30 cellular contexts compared by ENCODE assay signal in the genomic region with DNA sequence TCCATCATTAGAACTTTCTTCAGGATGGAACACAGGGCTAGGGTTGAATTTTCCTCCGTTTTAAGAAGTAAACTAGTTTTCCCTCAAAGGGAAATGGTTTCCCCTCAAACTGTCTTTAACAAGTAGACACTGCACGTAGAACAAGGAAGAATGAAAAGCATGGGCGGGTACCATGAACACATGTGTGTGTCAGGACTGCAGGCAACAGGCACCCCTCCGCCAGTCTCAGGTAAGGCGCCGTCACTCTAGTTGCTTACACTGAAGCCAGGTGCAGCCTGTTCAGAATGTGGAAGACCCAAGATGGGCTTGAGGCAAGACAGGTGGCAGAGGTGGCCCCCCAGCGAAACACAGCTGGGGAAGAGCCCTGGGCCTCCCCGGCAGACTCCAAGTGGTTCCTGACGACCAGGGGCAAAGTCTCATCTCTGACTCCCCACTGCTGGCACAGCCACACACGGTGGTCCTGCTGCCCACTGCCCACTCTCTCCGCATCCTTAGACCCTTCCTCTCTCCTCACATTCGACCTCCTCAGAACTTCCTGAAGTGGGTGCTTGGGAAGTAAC. TPM values are rescaled to one million over a fixed set of nuclear protein-coding genes. Genes with fewer than 3 reads are reported as not detected.
DNase-seq lines count a peak whose midpoint lies in the region; ATAC-seq, FAIRE-seq and TF ChIP-seq lines count a peak whose summit lies in the region.
"Had no signal": no experiment of that assay in that cellular context is flagged by ENCODE, and none has a peak within 500 bp of the region (broad histone marks: within the 10 kb centered on the region; RNA-seq: fewer than 3 reads in every experiment).

No MANE protein-coding gene starts in this region.

- peaks cover 0 to 15% of the 10 kb centered on the region in 2 experiments; a peak in 1 of 4 replicates for H3K79me2 ChIP-seq in H1 (ENCODE audit: control insufficient read depth in 1 of 2, insufficient read depth in 2 of 2, low read length in 2 of 2)

- no peak overlapping the region for H4K5ac ChIP-seq in H1 (ENCODE audit: insufficient read length, low read depth, low read length)

- no peak overlapping the region for H2BK5ac ChIP-seq in H1 (ENCODE audit: low read depth, low read length)

- DNase-seq in activated naive CD8-positive, alpha-beta T cell treated with anti-CD3 and anti-CD28 coated beads, Interleukin-2, amount 50 U/mL, for 24 hours: no peak
- DNase-seq in NCI-H69 (lab: John Stamatoyannopoulos, UW) (peak; percentile 32), H1 (ENCODE audit: low read depth in 1 of 2, low spot score in 2 of 2) (no peak), tibial artery (no peak), DMS153 treated with DMSO at 0.1 percent for 48 hours (lab: John Stamatoyannopoulos, UW; ENCODE audit: unreplicated experiment) (no peak), HUDEP-2 (lab: John Stamatoyannopoulos, UW; ENCODE audit: unreplicated experiment in 76 of 76) (no peak), WERI-Rb-1 (no peak)
- DNase-seq: activated CD4-positive, alpha-beta T cell treated with anti-CD3 and anti-CD28 coated beads, Interleukin-2, amount 50 U/mL, for 4 hours; activated naive CD4-positive, alpha-beta T cell; activated T-cell treated with anti-CD3 and anti-CD28 coated beads, Interleukin-2, amount 50 U/mL, for 72 hours; foreskin melanocyte; kidney glomerular epithelial cell; NCI-H2029 treated with DMSO at 0.1 percent for 48 hours; NCI-H345; nephron progenitor cell; ovary; T-helper 1 cell; upper lobe of left lung had no signal

- TF ChIP-seq CTCF in H1 (IDR thresholded peaks at IDR 0.05; ENCODE audit: control extremely low read depth in 1 of 3, insufficient read depth in 1 of 3, low read depth in 1 of 3, low read length in 3 of 3): no peak
- TF ChIP-seq CTCF in tibial artery (IDR thresholded peaks at IDR 0.05): no peak
- no peak for TF ChIP-seq CTCF in WERI-Rb-1 (IDR thresholded peaks at IDR 0.05; ENCODE audit: low read depth, low read length)

- CTCF ChIA-PET in H1 (lab: Charles Lee; ENCODE audit: partially characterized antibody): no interaction called here

- H3K4me1 ChIP-seq in H1 (replicated peaks in 1 of 4; ENCODE audit: control insufficient read depth in 3 of 4, insufficient read depth in 4 of 4, low read length in 3 of 4) (peaks cover 0 to 18% (median 15%) of the 10 kb centered on the region in 4 experiments; a peak in 6 of 7 replicates), tibial artery (peaks cover 0 to 75% (median 67%) of the 10 kb centered on the region in 4 donors)

- H3K18ac ChIP-seq in H1 (ENCODE audit: extremely low read depth, low read length): no peak overlapping the region

- WGBS in H1 (ENCODE audit: extremely low coverage in 1 of 2, insufficient coverage in 1 of 2, insufficient read length in 1 of 2, insufficient replicate concordance in 2 of 2, low coverage in 1 of 2, low lambda C conversion rate in 2 of 2, missing lambda C conversion rate in 1 of 2), 2 experiments: 84% methylated on average over 12 of the region's 12 CpGs; no CpG with 5 or more reads in 1 of the 2 experiments

- no peak overlapping the region for H4K8ac ChIP-seq in H1 (ENCODE audit: extremely low read depth, insufficient read depth, low read length)

- H3K36me3 Mint-ChIP-seq in activated naive CD8-positive, alpha-beta T cell: no peaks in the 10 kb centered on the region
- H3K36me3 Mint-ChIP-seq in activated naive CD8-positive, alpha-beta T cell treated with anti-CD3 and anti-CD28 coated beads, Interleukin-2, amount 50 U/mL, for 24 hours (ENCODE audit: low read depth): no peaks in the 10 kb centered on the region
- H3K36me3 Mint-ChIP-seq: brain had no signal

- H2BK15ac ChIP-seq in H1 (ENCODE audit: low read length): no peak overlapping the region

- peaks cover 5 to 18% of the 10 kb centered on the region in 2 experiments for H4K20me1 ChIP-seq in H1 (replicated peaks in 1 of 2; ENCODE audit: control insufficient read depth in 1 of 2, insufficient read depth in 2 of 2, low read length in 2 of 2)

- no peak overlapping the region for H3K27ac ChIP-seq in H1 (ENCODE audit: low read depth, low read length)
- peak overlapping the region; percentile 35 to 48 for H3K27ac ChIP-seq in tibial artery
- H3K27ac ChIP-seq in WERI-Rb-1: no peak overlapping the region
- H3K27ac ChIP-seq: heart right ventricle, ovary, skin epidermis, upper lobe of left lung had no signal

- TF ChIP-seq EP300 in H1 (IDR thresholded peaks at IDR 0.05; ENCODE audit: borderline replicate concordance in 1 of 2, low read depth in 2 of 2, low read length in 2 of 2): no peak

- H3K9me3 Mint-ChIP-seq in activated naive CD8-positive, alpha-beta T cell (ENCODE audit: low read depth): no peaks in the 10 kb centered on the region
- H3K9me3 Mint-ChIP-seq in activated naive CD8-positive, alpha-beta T cell treated with anti-CD3 and anti-CD28 coated beads, Interleukin-2, amount 50 U/mL, for 24 hours: no peaks in the 10 kb centered on the region
- H3K9me3 Mint-ChIP-seq: activated T-cell treated with anti-CD3 and anti-CD28 coated beads, Interleukin-2, amount 50 U/mL, for 72 hours; brain; CD8-positive, alpha-beta T cell; nephron progenitor cell had no signal

- peaks cover 15% of the 10 kb centered on the region for H3K79me1 ChIP-seq in H1 (ENCODE audit: low read depth, low read length)

- no peak overlapping the region for H3K23ac ChIP-seq in H1 (ENCODE audit: insufficient read length)

- H2BK120ac ChIP-seq in H1 (replicated peaks; ENCODE audit: low read depth, low read length): no peak overlapping the region

- TF ChIP-seq RAD21 in H1 (IDR thresholded peaks at IDR 0.05 in 1 of 2, conservative IDR thresholded peaks at IDR 0.05 in 1 of 2; ENCODE audit: low read depth in 2 of 2, low read length in 2 of 2): no peak

- H4K91ac ChIP-seq in H1 (replicated peaks; ENCODE audit: insufficient read length, low read length): peak overlapping the region; percentile 66

- H3K14ac ChIP-seq in H1 (ENCODE audit: insufficient read length): no peak overlapping the region

- H3K9me3 ChIP-seq in H1 (ENCODE audit: insufficient read depth in 2 of 2, low read depth in 1 of 2, low read length in 1 of 2) (no peaks in the 10 kb centered on the region), tibial artery (no peaks in the 10 kb centered on the region), WERI-Rb-1 (ENCODE audit: severe bottlenecking) (no peaks in the 10 kb centered on the region)
- H3K9me3 ChIP-seq: heart right ventricle, ovary, upper lobe of left lung had no signal

- H3K4me3 Mint-ChIP-seq in activated naive CD8-positive, alpha-beta T cell: no peak overlapping the region
- no peak overlapping the region for H3K4me3 Mint-ChIP-seq in activated naive CD8-positive, alpha-beta T cell treated with anti-CD3 and anti-CD28 coated beads, Interleukin-2, amount 50 U/mL, for 24 hours
- H3K4me3 Mint-ChIP-seq: activated T-cell treated with anti-CD3 and anti-CD28 coated beads, Interleukin-2, amount 50 U/mL, for 72 hours; brain; CD8-positive, alpha-beta T cell; nephron progenitor cell had no signal

- H2AK5ac ChIP-seq in H1 (ENCODE audit: low read depth, low read length): no peak overlapping the region

- no peak overlapping the region for H3K9ac ChIP-seq in H1 (replicated peaks in 1 of 4; ENCODE audit: extremely low read depth in 1 of 4, low read depth in 3 of 4, low read length in 3 of 4)

- no peak for TF ChIP-seq POLR2A in H1 (IDR thresholded peaks at IDR 0.05; ENCODE audit: control extremely low read depth in 1 of 2, low read depth in 2 of 2, low read length in 2 of 2)

- no peaks in the 10 kb centered on the region for H3K27me3 ChIP-seq in H1 (replicated peaks in 1 of 4; ENCODE audit: control insufficient read depth in 3 of 4, extremely low read depth in 1 of 4, insufficient read depth in 3 of 4, low read length in 3 of 4)
- H3K27me3 ChIP-seq in tibial artery: no peaks in the 10 kb centered on the region
- no peaks in the 10 kb centered on the region for H3K27me3 ChIP-seq in WERI-Rb-1 (ENCODE audit: insufficient read depth, low read depth, severe bottlenecking)
- H3K27me3 ChIP-seq: dorsolateral prefrontal cortex, heart right ventricle, ovary, upper lobe of left lung had no signal

- H3K4me1 Mint-ChIP-seq in activated naive CD8-positive, alpha-beta T cell (ENCODE audit: low read depth): peaks cover 54% of the 10 kb centered on the region
- peaks cover 53% of the 10 kb centered on the region for H3K4me1 Mint-ChIP-seq in activated naive CD8-positive, alpha-beta T cell treated with anti-CD3 and anti-CD28 coated beads, Interleukin-2, amount 50 U/mL, for 24 hours

- H3K4me3 ChIP-seq in H1 (ENCODE audit: extremely low read depth in 1 of 4, insufficient read depth in 2 of 4, low read depth in 3 of 4, low read length in 4 of 4) (no peak overlapping the region), tibial artery (no peak overlapping the region), WERI-Rb-1 (ENCODE audit: low read depth, low read length) (no peak overlapping the region)
- H3K4me3 ChIP-seq: dorsolateral prefrontal cortex, GM12878, heart right ventricle, lung, ovary, skin epidermis, upper lobe of left lung had no signal

- H3K36me3 ChIP-seq in H1 (ENCODE audit: control insufficient read depth in 2 of 4, insufficient read depth in 4 of 4, low read length in 3 of 4) (no peaks in the 10 kb centered on the region), tibial artery (no peaks in the 10 kb centered on the region), WERI-Rb-1 (no peaks in the 10 kb centered on the region)
- H3K36me3 ChIP-seq: ovary, upper lobe of left lung had no signal

- H3K4ac ChIP-seq in H1 (replicated peaks; ENCODE audit: insufficient read length, low read depth, low read length): no peak overlapping the region

- H3K23me2 ChIP-seq in H1 (ENCODE audit: low read depth, low read length): no peaks in the 10 kb centered on the region

- no peak for FAIRE-seq in H1 (lab: Jason Lieb, UNC)
- FAIRE-seq: A204.1, GM12878, GM19239, H54 had no signal

- H3K4me2 ChIP-seq in H1 (ENCODE audit: insufficient read depth in 1 of 2, low read depth in 2 of 2, low read length in 2 of 2): no peak overlapping the region

- ATAC-seq in activated naive CD8-positive, alpha-beta T cell treated with anti-CD3 and anti-CD28 coated beads, Interleukin-2, amount 50 U/mL, for 24 hours: no peak
- ATAC-seq: activated CD4-positive, CD25-positive, alpha-beta regulatory T cell treated with anti-CD3 and anti-CD28 coated beads, Interleukin-2, amount 50 U/mL, for 24 hours; activated T-cell treated with anti-CD3 and anti-CD28 coated beads, Interleukin-2, amount 50 U/mL, for 72 hours; heart right ventricle had no signal

- intact Hi-C loops in tibial artery (cut with DNase I; ENCODE audit: low total_unique reads): loop anchor here (10.0 kb wide), 1 partner anchor 207 kb away; the partner anchor contains the start of gene TOLLIP

- no peak overlapping the region for H3K56ac ChIP-seq in H1 (replicated peaks; ENCODE audit: insufficient read length, low read depth, low read length)

- POLR2A ChIA-PET in H1 (lab: Charles Lee; ENCODE audit: partially characterized antibody): interaction anchor here (1.1 to 1.5 kb wide), 2 partner anchors 103 to 161 kb away, joined by 3 read pairs; no protein-coding TSS in a partner anchor

- no peaks in the 10 kb centered on the region for H3K27me3 Mint-ChIP-seq in activated naive CD8-positive, alpha-beta T cell
- H3K27me3 Mint-ChIP-seq in activated naive CD8-positive, alpha-beta T cell treated with anti-CD3 and anti-CD28 coated beads, Interleukin-2, amount 50 U/mL, for 24 hours: no peaks in the 10 kb centered on the region

- H2BK12ac ChIP-seq in H1 (ENCODE audit: low read depth, low read length): no peak overlapping the region

- peak overlapping the region; percentile 37 for H3K27ac Mint-ChIP-seq in activated naive CD8-positive, alpha-beta T cell
- no peak overlapping the region for H3K27ac Mint-ChIP-seq in activated naive CD8-positive, alpha-beta T cell treated with anti-CD3 and anti-CD28 coated beads, Interleukin-2, amount 50 U/mL, for 24 hours
- H3K27ac Mint-ChIP-seq: activated T-cell treated with anti-CD3 and anti-CD28 coated beads, Interleukin-2, amount 50 U/mL, for 72 hours; CD8-positive, alpha-beta T cell; nephron progenitor cell had no signal

- no peak overlapping the region for H2AFZ ChIP-seq in H1 (ENCODE audit: low read length)

- H2BK20ac ChIP-seq in H1 (ENCODE audit: low read length): no peak overlapping the region

RNA-seq across cellular contexts. Expression of gene MOB2, which starts 25.4 kb away (rescaled TPM):
- total RNA-seq in H1 (2021; fragmentation: NEBNext Ultra II Directional; extraction: Animal tissue kit (Norgen Biotek cat#: 25700)): 18.3 and 18.6 TPM in 2 replicates
- polyA plus RNA-seq in H1 (2011; rRNA removed): 28.2 and 28.5 TPM in 2 replicates
- 37.2 TPM for polyA plus RNA-seq in H1 (2011; cell fraction: cytosol; rRNA removed)
- polyA plus RNA-seq in H1 (2011; cell fraction: nucleus; rRNA removed): 34.8 TPM
- polyA plus RNA-seq in H1 (2012, experiment 1 of 2): 15.1 to 24.8 TPM (median 22.8 TPM) in 4 replicates
- 22.6 TPM for polyA plus RNA-seq in H1 (2012, experiment 2 of 2)
- 9.6 TPM for polyA plus RNA-seq in H1 (2013, experiment 1 of 2)
- polyA plus RNA-seq in H1 (2013, experiment 2 of 2): 9.7 TPM
- 33.6 and 38.3 TPM in 2 replicates for polyA minus RNA-seq in H1 (2011; rRNA and poly(A)+ RNA removed)
- polyA minus RNA-seq in H1 (2011; cell fraction: cytosol; rRNA and poly(A)+ RNA removed): 17.2 TPM
- 14.7 TPM for polyA minus RNA-seq in H1 (2011; cell fraction: nucleus; rRNA and poly(A)+ RNA removed)

Comparison
In these comparisons a context has a peak if more than half of its experiments do, and no peak if none do; other contexts are left out.
1. H3K27ac ChIP-seq: peak in tibial artery (2 of 2); none in H1 (single experiment) and WERI-Rb-1 (single experiment).